ENCODE assay signal across 8 cellular contexts in genomic region chr20:2663887-2664719, GRCh38. TPM values are rescaled to one million over a fixed set of nuclear protein-coding genes. Genes with fewer than 3 reads are reported as not detected.
DNase-seq lines count a peak whose midpoint lies in the region; ATAC-seq, FAIRE-seq and TF ChIP-seq lines count a peak whose summit lies in the region.

Gene IDH3B, minus strand, starts transcription at chr20:2664216. Its CDS starts 28 bp downstream, at chr20:2664188.

- H3K27me3 ChIP-seq in BLaER1: no peaks in the 10 kb centered on the region
- peaks cover 0 to 14% of the 10 kb centered on the region in 2 experiments; a peak in 3 of 5 replicates for H3K27me3 ChIP-seq in HepG2 (ENCODE audit: control insufficient read depth in 1 of 2, insufficient read depth in 2 of 2, low read length in 2 of 2)

- H3K27ac ChIP-seq in BLaER1 (peak within 1 kb of the TSS; percentile 83), HepG2 (ENCODE audit: extremely low read length, insufficient read depth, low read length) (peak within 1 kb of the TSS; percentile 87)

- POLR2A ChIA-PET in HepG2 (lab: Yijun Ruan, JAX): interaction anchor here (0.6 to 4.3 kb wide), 10 partner anchors 9 to 668 kb away, joined by 3 to 151 read pairs (median 3); partner anchors contain the start of genes MRPS26, NOP56 and SNRPB

- FAIRE-seq in HepG2 (lab: Jason Lieb, UNC): peak; percentile 86

- H4K20me1 ChIP-seq in BLaER1 (peaks cover 38% of the 10 kb centered on the region), HepG2 (ENCODE audit: insufficient read depth, low read length) (peaks cover 2% of the 10 kb centered on the region; the same call in 1 of the 2 replicates)

- BruUV-seq in HepG2 (replicated peaks; lab: Mats Ljungman, UMichigan): TSS peak; percentile 100

- ATAC-seq in GM19328 (IDR thresholded peaks at IDR 0.05; ENCODE audit: unreplicated experiment): peak; percentile 77
- peak; percentile 87 for ATAC-seq in HG03521 (IDR thresholded peaks at IDR 0.05; ENCODE audit: unreplicated experiment)
- peak; percentile 82 for ATAC-seq in HepG2

- 13% methylated on average over 46 of the region's 49 CpGs for WGBS in HepG2 (ENCODE audit: low lambda C conversion rate)

- H3K9ac ChIP-seq in BLaER1: peak within 1 kb of the TSS; percentile 93
- H3K9ac ChIP-seq in HepG2 (ENCODE audit: insufficient read depth, low read depth, low read length): peak within 1 kb of the TSS; percentile 94

- CTCF ChIA-PET in HepG2 (lab: Yijun Ruan, JAX; ENCODE audit: low intra/inter-chr PET ratio, low total read pairs): no interaction called here

- H3K4me2 ChIP-seq in BLaER1: peak within 1 kb of the TSS; percentile 91
- peak within 1 kb of the TSS; percentile 88 for H3K4me2 ChIP-seq in HepG2 (ENCODE audit: low read depth, low read length)

- peaks cover 22% of the 10 kb centered on the region for H3K4me1 ChIP-seq in BLaER1
- H3K4me1 ChIP-seq in HepG2 (ENCODE audit: insufficient read depth, low read length): peaks cover 28% of the 10 kb centered on the region

- peak; percentile 45 for TF ChIP-seq RAD21 in HepG2 (CRISPR knock-in tag; IDR thresholded peaks at IDR 0.05)

- in situ Hi-C loops in HepG2 (cut with HindIII; ENCODE audit: extremely low pct_ligation_motif_present, low pct_unique_long_range_greater_than_20kb): no loop called here

- peak; percentile 94 to 95 for TF ChIP-seq POLR2A in HepG2 (IDR thresholded peaks at IDR 0.05; ENCODE audit: insufficient read depth in 1 of 2, low read depth in 2 of 2, low read length in 2 of 2)

- intact Hi-C loops in HepG2 (cut with micrococcal nuclease; ENCODE audit: unreplicated experiment): no loop called here

- peak; percentile 45 to 61; a peak in 3 of 4 replicates for TF ChIP-seq EP300 in HepG2 (IDR thresholded peaks at IDR 0.05; ENCODE audit: low read depth in 2 of 2, low read length in 2 of 2)
- TF ChIP-seq EP300 in HepG2 (CRISPR knock-in tag; IDR thresholded peaks at IDR 0.05; ENCODE audit: borderline replicate concordance): peak; percentile 66

- DNase-seq in NCI-H748 treated with DMSO at 0.1 percent for 48 hours (lab: John Stamatoyannopoulos, UW) (peak; percentile 96), dermis blood vessel endothelial cell (peak; percentile 94), HepG2 (ENCODE audit: low spot score) (peak; percentile 96)
- DNase-seq in activated CD4-positive, alpha-beta T cell treated with anti-CD3 and anti-CD28 coated beads, Interleukin-2, amount 50 U/mL, for 4 hours: peak; percentile 85 to 86
- peak; percentile 88 for DNase-seq in stimulated activated CD4-positive, alpha-beta T cell treated with anti-CD3 and anti-CD28 coated beads, Interleukin-4, amount 100 ng/mL, for 1 hour

- TF ChIP-seq CTCF in HepG2 (CRISPR knock-in tag; IDR thresholded peaks at IDR 0.05): peak; percentile 22

- peaks cover 13% of the 10 kb centered on the region for H3K79me2 ChIP-seq in HepG2 (ENCODE audit: insufficient read depth, low read length)

- H3K4me3 ChIP-seq in BLaER1 (peak within 1 kb of the TSS; percentile 94), HepG2 (replicated peaks in 1 of 3; ENCODE audit: insufficient read depth in 1 of 3, low read depth in 2 of 3, low read length in 3 of 3) (peak within 1 kb of the TSS; percentile 92 to 99 (median 92))

- H3K9me3 ChIP-seq in BLaER1 (no peaks in the 10 kb centered on the region), HepG2 (ENCODE audit: low read length) (no peaks in the 10 kb centered on the region)

- H2AFZ ChIP-seq in HepG2 (ENCODE audit: low read length): peak within 1 kb of the TSS; percentile 65

- peaks cover 39% of the 10 kb centered on the region for H3K36me3 ChIP-seq in BLaER1
- H3K36me3 ChIP-seq in HepG2 (replicated peaks in 1 of 2; ENCODE audit: control insufficient read depth in 1 of 2, insufficient read depth in 2 of 2, low read length in 2 of 2): peaks cover 17 to 31% of the 10 kb centered on the region in 2 experiments

TF ChIP-seq in HepG2, 621 proteins besides CTCF, POLR2A, EP300 and RAD21 (continues in another document):
- TF ChIP-seq ZNF713 (CRISPR knock-in tag; IDR thresholded peaks at IDR 0.05) (no peak), ZNF430 (CRISPR knock-in tag; IDR thresholded peaks at IDR 0.05) (peak; percentile 98), HHEX (CRISPR knock-in tag; IDR thresholded peaks at IDR 0.05) (peak; percentile 55), CBX1 (IDR thresholded peaks at IDR 0.05; ENCODE audit: low read depth) (peak; percentile 96), SMARCE1 (IDR thresholded peaks at IDR 0.05; ENCODE audit: borderline replicate concordance) (no peak), ZNF121 (CRISPR knock-in tag; IDR thresholded peaks at IDR 0.05) (no peak), TAF1 (CRISPR knock-in tag; IDR thresholded peaks at IDR 0.05) (peak; percentile 98), MXD4 (CRISPR knock-in tag; IDR thresholded peaks at IDR 0.05) (peak; percentile 93), ZBTB42 (CRISPR knock-in tag; IDR thresholded peaks at IDR 0.05) (peak; percentile 68; the same call in 1 of the 2 replicates), ZSCAN25 (CRISPR knock-in tag; IDR thresholded peaks at IDR 0.05) (peak; percentile 85)
- TF ChIP-seq, protein P1, sequence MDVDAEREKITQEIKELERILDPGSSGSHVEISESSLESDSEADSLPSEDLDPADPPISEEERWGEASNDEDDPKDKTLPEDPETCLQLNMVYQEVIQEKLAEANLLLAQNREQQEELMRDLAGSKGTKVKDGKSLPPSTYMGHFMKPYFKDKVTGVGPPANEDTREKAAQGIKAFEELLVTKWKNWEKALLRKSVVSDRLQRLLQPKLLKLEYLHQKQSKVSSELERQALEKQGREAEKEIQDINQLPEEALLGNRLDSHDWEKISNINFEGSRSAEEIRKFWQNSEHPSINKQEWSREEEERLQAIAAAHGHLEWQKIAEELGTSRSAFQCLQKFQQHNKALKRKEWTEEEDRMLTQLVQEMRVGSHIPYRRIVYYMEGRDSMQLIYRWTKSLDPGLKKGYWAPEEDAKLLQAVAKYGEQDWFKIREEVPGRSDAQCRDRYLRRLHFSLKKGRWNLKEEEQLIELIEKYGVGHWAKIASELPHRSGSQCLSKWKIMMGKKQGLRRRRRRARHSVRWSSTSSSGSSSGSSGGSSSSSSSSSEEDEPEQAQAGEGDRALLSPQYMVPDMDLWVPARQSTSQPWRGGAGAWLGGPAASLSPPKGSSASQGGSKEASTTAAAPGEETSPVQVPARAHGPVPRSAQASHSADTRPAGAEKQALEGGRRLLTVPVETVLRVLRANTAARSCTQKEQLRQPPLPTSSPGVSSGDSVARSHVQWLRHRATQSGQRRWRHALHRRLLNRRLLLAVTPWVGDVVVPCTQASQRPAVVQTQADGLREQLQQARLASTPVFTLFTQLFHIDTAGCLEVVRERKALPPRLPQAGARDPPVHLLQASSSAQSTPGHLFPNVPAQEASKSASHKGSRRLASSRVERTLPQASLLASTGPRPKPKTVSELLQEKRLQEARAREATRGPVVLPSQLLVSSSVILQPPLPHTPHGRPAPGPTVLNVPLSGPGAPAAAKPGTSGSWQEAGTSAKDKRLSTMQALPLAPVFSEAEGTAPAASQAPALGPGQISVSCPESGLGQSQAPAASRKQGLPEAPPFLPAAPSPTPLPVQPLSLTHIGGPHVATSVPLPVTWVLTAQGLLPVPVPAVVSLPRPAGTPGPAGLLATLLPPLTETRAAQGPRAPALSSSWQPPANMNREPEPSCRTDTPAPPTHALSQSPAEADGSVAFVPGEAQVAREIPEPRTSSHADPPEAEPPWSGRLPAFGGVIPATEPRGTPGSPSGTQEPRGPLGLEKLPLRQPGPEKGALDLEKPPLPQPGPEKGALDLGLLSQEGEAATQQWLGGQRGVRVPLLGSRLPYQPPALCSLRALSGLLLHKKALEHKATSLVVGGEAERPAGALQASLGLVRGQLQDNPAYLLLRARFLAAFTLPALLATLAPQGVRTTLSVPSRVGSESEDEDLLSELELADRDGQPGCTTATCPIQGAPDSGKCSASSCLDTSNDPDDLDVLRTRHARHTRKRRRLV (CRISPR knock-in tag; IDR thresholded peaks at IDR 0.05): peak; percentile 93

RNA-seq across cellular contexts. Expression of gene IDH3B, which starts in this region (rescaled TPM):
- total RNA-seq in dermis blood vessel endothelial cell (118 and 131 TPM in 2 replicates), HepG2 (2016; rRNA removed; fragmentation: Illumina TruSeq; extraction: Trizol) (215 and 246 TPM in 2 replicates)
- 33.7 and 38.0 TPM in 2 replicates for total RNA-seq in HepG2 (2016; cell fraction: cytosol; rRNA removed; fragmentation: Illumina TruSeq; extraction: Trizol; ENCODE audit: low read depth)
- 222 and 260 TPM in 2 replicates for total RNA-seq in HepG2 (2016; cell fraction: insoluble cytoplasmic fraction; rRNA removed; fragmentation: Illumina TruSeq; extraction: Trizol)
- 44.8 and 48.2 TPM in 2 replicates for total RNA-seq in HepG2 (2016; cell fraction: membrane; rRNA removed; fragmentation: Illumina TruSeq; extraction: Trizol)
- total RNA-seq in HepG2 (2016; cell fraction: nucleus; rRNA removed; fragmentation: Illumina TruSeq; extraction: Trizol): 137 and 140 TPM in 2 replicates
- 245 and 254 TPM in 2 replicates for polyA plus RNA-seq in HepG2 (2011; rRNA removed)
- polyA plus RNA-seq in HepG2 (2011; cell fraction: cytosol; rRNA removed): 222 and 246 TPM in 2 replicates
- polyA plus RNA-seq in HepG2 (2011; cell fraction: nucleus; rRNA removed): 901 and 966 TPM in 2 replicates
- 156 and 158 TPM in 2 replicates for polyA plus RNA-seq in HepG2 (2012)
- 22.8 and 27.4 TPM in 2 replicates for polyA plus RNA-seq in HepG2 (2016; cell fraction: cytosol; fragmentation: Illumina TruSeq; extraction: Trizol; ENCODE audit: low read depth)
- polyA plus RNA-seq in HepG2 (2016; cell fraction: insoluble cytoplasmic fraction; fragmentation: Illumina TruSeq; extraction: Trizol; ENCODE audit: low read depth): 207 and 216 TPM in 2 replicates
- 27.1 and 32.5 TPM in 2 replicates for polyA plus RNA-seq in HepG2 (2016; cell fraction: membrane; fragmentation: Illumina TruSeq; extraction: Trizol; ENCODE audit: low read depth)
- polyA plus RNA-seq in HepG2 (2016; cell fraction: nucleus; fragmentation: Illumina TruSeq; extraction: Trizol; ENCODE audit: insufficient read depth, low read depth): 236 and 251 TPM in 2 replicates
- polyA minus RNA-seq in HepG2 (2011; rRNA and poly(A)+ RNA removed; ENCODE audit: low replicate concordance): 107 and 189 TPM in 2 replicates
- polyA minus RNA-seq in HepG2 (2011; cell fraction: cytosol; rRNA and poly(A)+ RNA removed): 74.0 and 74.8 TPM in 2 replicates
- 230 and 248 TPM in 2 replicates for polyA minus RNA-seq in HepG2 (2011; cell fraction: nucleus; rRNA and poly(A)+ RNA removed)

Comparison
In these comparisons a context has a peak if more than half of its experiments do, and no peak if none do; other contexts are left out.
1. Peak in every context shown above with its lines: DNase-seq, ATAC-seq, H3K4me3 ChIP-seq and H3K27ac ChIP-seq.